12 cellular contexts compared by ENCODE assay signal in genomic region chr7:93461350-93461749, GRCh38.
A peak's percentile ranks its signal among the peaks of the same experiment; 100 is the strongest.
DNase-seq lines count a peak whose midpoint lies in the region; ATAC-seq and TF ChIP-seq lines count a peak whose summit lies in the region.
"Had no signal": no experiment of that assay in that cellular context is flagged by ENCODE, and none has a peak within 500 bp of the region (broad histone marks: within the 10 kb centered on the region; RNA-seq: fewer than 3 reads in every experiment).

No MANE protein-coding gene starts in this region.

- H3K27me3 ChIP-seq in MM.1S (replicated peaks; ENCODE audit: insufficient read depth, low read length): no peaks in the 10 kb centered on the region
- H3K27me3 ChIP-seq: ovary had no signal

- ATAC-seq in GM18502 (IDR thresholded peaks at IDR 0.05; ENCODE audit: poor library complexity, unreplicated experiment): no peak
- no peak for ATAC-seq in GM18873 (IDR thresholded peaks at IDR 0.05; ENCODE audit: low FRiP score, unreplicated experiment)

- peak; percentile 16; the same call in 1 of the 2 replicates for TF ChIP-seq CTCF in MM.1S (IDR thresholded peaks at IDR 0.05; ENCODE audit: low read length)

- no peaks in the 10 kb centered on the region for H3F3A ChIP-seq in MM.1S (ENCODE audit: insufficient read depth, low read length)

- H3K79me2 ChIP-seq in MM.1S (ENCODE audit: low read length): no peaks in the 10 kb centered on the region

- no peaks in the 10 kb centered on the region for H3K9me2 ChIP-seq in MM.1S (replicated peaks; ENCODE audit: insufficient read depth, low read length)

- no peaks in the 10 kb centered on the region for H3K36me3 ChIP-seq in MM.1S (replicated peaks; ENCODE audit: insufficient read depth, low read length)
- H3K36me3 ChIP-seq: ovary had no signal

- H3K9me3 ChIP-seq in MM.1S (replicated peaks; ENCODE audit: insufficient read depth, low read length): no peaks in the 10 kb centered on the region
- H3K9me3 ChIP-seq: ovary had no signal

- H3K4me1 ChIP-seq in MM.1S (ENCODE audit: low read length): no peaks in the 10 kb centered on the region

- no peak overlapping the region for H2AFZ ChIP-seq in MM.1S (ENCODE audit: low read length)
- H2AFZ ChIP-seq: PC-9 had no signal

- no peak overlapping the region for H3K27ac ChIP-seq in MM.1S (ENCODE audit: low read length)
- H3K27ac ChIP-seq: HL-60, ovary, PC-9 had no signal

- peak; percentile 20 for DNase-seq in DMS153 treated with DMSO at 0.1 percent for 48 hours (lab: John Stamatoyannopoulos, UW; ENCODE audit: unreplicated experiment)
- DNase-seq in MM.1S: no peak
- DNase-seq in RKO (ENCODE audit: low spot score): peak; percentile 65
- DNase-seq in left kidney (ENCODE audit: low read depth, low spot score): peak; percentile 9
- DNase-seq in DMS79 treated with DMSO at 0.1 percent for 48 hours (lab: John Stamatoyannopoulos, UW): no peak
- DNase-seq in activated effector memory CD4-positive, alpha-beta T cell treated with anti-CD3 and anti-CD28 coated beads, Interleukin-2, amount 50 U/mL, for 16 hours: no peak
- DNase-seq: ovary; PC-9; stimulated activated CD4-positive, alpha-beta T cell treated with anti-CD3 and anti-CD28 coated beads, Interleukin-4, amount 100 ng/mL, for 24 hours had no signal

- H3K4me2 ChIP-seq in MM.1S (ENCODE audit: low read depth, low read length): no peak overlapping the region
- H3K4me2 ChIP-seq: PC-9 had no signal

- no peak overlapping the region for H3K4me3 ChIP-seq in MM.1S (ENCODE audit: low read length)
- H3K4me3 ChIP-seq: ovary, PC-9 had no signal

- no peak overlapping the region for H3K9ac ChIP-seq in MM.1S (ENCODE audit: low read length)

- H4K20me1 ChIP-seq in MM.1S (ENCODE audit: insufficient read depth, low read length): no peaks in the 10 kb centered on the region

Comparison
In these comparisons a context has a peak if more than half of its experiments do, and no peak if none do; other contexts are left out.
1. DNase-seq: peak in DMS153 treated with DMSO at 0.1 percent for 48 hours (single experiment), RKO (single experiment) and left kidney (single experiment); none in MM.1S (single experiment), DMS79 treated with DMSO at 0.1 percent for 48 hours (single experiment) and activated effector memory CD4-positive, alpha-beta T cell treated with anti-CD3 and anti-CD28 coated beads, Interleukin-2, amount 50 U/mL, for 16 hours (single experiment).